Comparison of ENCODE assay signal across 18 cellular contexts in the genomic region with DNA sequence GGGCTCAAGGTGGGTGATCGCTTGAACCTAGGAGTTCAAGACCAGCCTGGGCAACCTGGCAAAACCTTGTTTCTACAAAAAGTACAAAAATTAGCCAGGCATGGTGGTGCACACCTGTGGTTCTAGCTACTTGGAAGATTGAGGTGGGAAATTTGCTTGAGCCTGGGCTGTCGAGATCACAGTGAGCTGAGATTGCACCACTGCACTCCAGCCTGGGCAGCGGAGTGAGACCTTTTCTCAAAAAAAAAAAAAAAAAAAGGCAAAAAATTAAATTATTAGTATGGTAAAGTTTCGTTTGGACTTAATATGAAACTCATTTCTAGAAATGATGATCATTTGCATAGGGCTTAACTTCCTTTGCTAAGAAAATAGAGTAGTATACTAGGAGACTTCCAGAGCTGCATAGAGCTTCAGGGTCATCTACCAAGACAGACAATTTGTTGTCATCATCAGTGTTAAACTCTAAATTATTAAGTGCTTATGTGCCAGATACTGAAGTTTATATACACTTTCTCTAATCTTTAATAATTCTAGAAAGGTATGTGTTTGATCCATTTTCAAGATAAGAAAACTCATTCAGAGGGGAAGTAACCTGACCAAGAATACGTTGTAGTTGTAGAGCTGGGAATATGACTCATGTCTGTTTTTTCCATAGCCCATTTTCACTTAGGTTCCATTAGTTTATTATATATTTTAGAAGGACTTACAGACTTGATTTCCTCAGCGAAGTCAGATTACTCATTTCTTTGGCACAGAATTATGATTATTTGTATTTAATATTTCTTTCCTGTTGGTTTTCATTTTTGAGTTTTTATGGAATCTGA.
DNase-seq lines count a peak whose midpoint lies in the region; ATAC-seq and TF ChIP-seq lines count a peak whose summit lies in the region.
"Had no signal": no experiment of that assay in that cellular context is flagged by ENCODE, and none has a peak within 500 bp of the region (broad histone marks: within the 10 kb centered on the region; RNA-seq: fewer than 3 reads in every experiment).

No MANE protein-coding gene starts in this region.

- H3K4me1 Mint-ChIP-seq in CD4-positive, CD25-positive, alpha-beta regulatory T cell = peaks cover 16 to 44% (median 31%) of the 10 kb centered on the region in 4 donors
- H3K4me1 Mint-ChIP-seq: brain had no signal

- TF ChIP-seq POLR2A in breast epithelium (IDR thresholded peaks at IDR 0.05) = no peak

- H3K9me3 Mint-ChIP-seq in CD4-positive, CD25-positive, alpha-beta regulatory T cell = no peaks in the 10 kb centered on the region
- H3K9me3 Mint-ChIP-seq: activated T-cell treated with anti-CD3 and anti-CD28 coated beads, Interleukin-2, amount 50 U/mL, for 24 hours; brain; type B pancreatic cell had no signal

- H3K36me3 Mint-ChIP-seq in CD4-positive, CD25-positive, alpha-beta regulatory T cell = no peaks in the 10 kb centered on the region
- H3K36me3 Mint-ChIP-seq: brain, type B pancreatic cell had no signal

- H3K27ac Mint-ChIP-seq in CD4-positive, CD25-positive, alpha-beta regulatory T cell = peak overlapping the region; percentile 31 to 71 (median 49)
- H3K27ac Mint-ChIP-seq: activated T-cell treated with anti-CD3 and anti-CD28 coated beads, Interleukin-2, amount 50 U/mL, for 24 hours; brain; type B pancreatic cell had no signal

- H3K36me3 ChIP-seq in CD4-positive, CD25-positive, alpha-beta regulatory T cell (ENCODE audit: control insufficient read depth, insufficient read depth, low read length) = no peaks in the 10 kb centered on the region
- H3K36me3 ChIP-seq in breast epithelium = no peaks in the 10 kb centered on the region
- H3K36me3 ChIP-seq: WERI-Rb-1 had no signal

- intact Hi-C loops in breast epithelium (cut with DNase I; ENCODE audit: low total_unique reads) = no loop called here

- no peak for ATAC-seq in CD4-positive, CD25-positive, alpha-beta regulatory T cell (ENCODE audit: low read depth in 2 of 2)
- ATAC-seq in GM18907 (IDR thresholded peaks at IDR 0.05; ENCODE audit: unreplicated experiment) (peak; percentile 73), GM21786 (IDR thresholded peaks at IDR 0.05; ENCODE audit: unreplicated experiment) (peak; percentile 74), HG03442 (IDR thresholded peaks at IDR 0.05; ENCODE audit: unreplicated experiment) (peak; percentile 57), GM21381 (IDR thresholded peaks at IDR 0.05; ENCODE audit: unreplicated experiment) (no peak)
- ATAC-seq: HepG2, left colon had no signal

- H3K27me3 ChIP-seq in CD4-positive, CD25-positive, alpha-beta regulatory T cell (ENCODE audit: control insufficient read depth, insufficient read depth, low read length) = no peaks in the 10 kb centered on the region
- H3K27me3 ChIP-seq in breast epithelium = no peaks in the 10 kb centered on the region

- DNase-seq in CD4-positive, CD25-positive, alpha-beta regulatory T cell = peak in 1 of 3 donors; percentile 48
- DNase-seq in effector CD8-positive, alpha-beta T cell (lab: John Stamatoyannopoulos, UW) = no peak
- DNase-seq in breast epithelium (ENCODE audit: low spot score in 2 of 2) (no peak), NCI-H1930 (lab: John Stamatoyannopoulos, UW) (no peak)
- DNase-seq: activated T-cell treated with anti-CD3 and anti-CD28 coated beads, Interleukin-2, amount 50 U/mL, for 24 hours; glutamatergic neuron; left colon; NCI-H1417; SIG-M5; WERI-Rb-1 had no signal

- H3K9me3 ChIP-seq in CD4-positive, CD25-positive, alpha-beta regulatory T cell (ENCODE audit: control insufficient read depth in 2 of 2, low read length in 2 of 2) = no peaks in the 10 kb centered on the region
- H3K9me3 ChIP-seq in breast epithelium = no peaks in the 10 kb centered on the region

- H3K27me3 Mint-ChIP-seq in CD4-positive, CD25-positive, alpha-beta regulatory T cell = no peaks in the 10 kb centered on the region
- H3K27me3 Mint-ChIP-seq: activated T-cell treated with anti-CD3 and anti-CD28 coated beads, Interleukin-2, amount 50 U/mL, for 24 hours; brain; type B pancreatic cell had no signal

- H3K4me1 ChIP-seq in CD4-positive, CD25-positive, alpha-beta regulatory T cell (ENCODE audit: control insufficient read depth, insufficient read depth, low read length, poor library complexity, severe bottlenecking) = peaks cover 42% of the 10 kb centered on the region
- H3K4me1 ChIP-seq in breast epithelium = no peaks in the 10 kb centered on the region

- peak overlapping the region in 2 of 4 donors; percentile 46 to 57 for H3K4me3 Mint-ChIP-seq in CD4-positive, CD25-positive, alpha-beta regulatory T cell
- H3K4me3 Mint-ChIP-seq: activated T-cell treated with anti-CD3 and anti-CD28 coated beads, Interleukin-2, amount 50 U/mL, for 24 hours; brain; type B pancreatic cell had no signal

- no peak overlapping the region for H3K27ac ChIP-seq in CD4-positive, CD25-positive, alpha-beta regulatory T cell (ENCODE audit: insufficient read depth, low read length, poor library complexity, severe bottlenecking)
- no peak overlapping the region for H3K27ac ChIP-seq in breast epithelium
- H3K27ac ChIP-seq: skin epidermis, WERI-Rb-1 had no signal

- no peak for TF ChIP-seq CTCF in breast epithelium (IDR thresholded peaks at IDR 0.05)

- peak overlapping the region; percentile 46 for H3K4me3 ChIP-seq in CD4-positive, CD25-positive, alpha-beta regulatory T cell (ENCODE audit: low read depth, low read length)
- no peak overlapping the region for H3K4me3 ChIP-seq in breast epithelium
- H3K4me3 ChIP-seq: skin epidermis had no signal

Comparison
In these comparisons a context has a peak if more than half of its experiments do, and no peak if none do; other contexts are left out.
1. ATAC-seq: peak in GM18907 (single experiment), GM21786 (single experiment) and HG03442 (single experiment); none in CD4-positive, CD25-positive, alpha-beta regulatory T cell (0 of 2) and GM21381 (single experiment).